ENCODE assay signal across 1 cellular context in genomic region chr7:141588912-141589311, GRCh38.
TF ChIP-seq lines count a peak whose summit lies in the region.

No MANE protein-coding gene starts in this region.

TF ChIP-seq in SK-N-SH, 30 proteins besides CTCF, POLR2A, EP300 and RAD21:
- TF ChIP-seq ELF1 (IDR thresholded peaks at IDR 0.05) (no peak), TCF12 (IDR thresholded peaks at IDR 0.05) (no peak), NRF1 (IDR thresholded peaks at IDR 0.05; ENCODE audit: low read depth, low read length) (no peak), FOSL2 (IDR thresholded peaks at IDR 0.05; ENCODE audit: borderline replicate concordance, low read depth) (no peak), RFX5 (IDR thresholded peaks at IDR 0.05; ENCODE audit: low read length) (no peak), POLR2AphosphoS5 (IDR thresholded peaks at IDR 0.05; ENCODE audit: low read depth, low read length) (no peak), MAX (IDR thresholded peaks at IDR 0.05; ENCODE audit: low read depth) (no peak), SIN3A (IDR thresholded peaks at IDR 0.05; ENCODE audit: borderline replicate concordance, low read depth, low read length) (no peak), NFIC (IDR thresholded peaks at IDR 0.05; ENCODE audit: borderline replicate concordance) (no peak), TAF1 (IDR thresholded peaks at IDR 0.05; ENCODE audit: borderline replicate concordance, low read depth, low read length) (no peak), USF2 (IDR thresholded peaks at IDR 0.05; ENCODE audit: borderline replicate concordance, low read depth, low read length) (no peak), CHD2 (IDR thresholded peaks at IDR 0.05; ENCODE audit: low read length, partially characterized antibody) (no peak), IRF3 (IDR thresholded peaks at IDR 0.05; ENCODE audit: low read depth, low read length) (no peak), PBX3 (IDR thresholded peaks at IDR 0.05) (no peak), MEF2A (IDR thresholded peaks at IDR 0.05; ENCODE audit: borderline replicate concordance, low read depth) (no peak), FOXJ3 (CRISPR knock-in tag; IDR thresholded peaks at IDR 0.05) (no peak)
TF ChIP-seq in SK-N-SH: peak in this region for 0.
